Comparison of ENCODE assay signal across 8 cellular contexts in genomic region chr3:170410428-170411029, GRCh38. TPM values are rescaled to one million over a fixed set of nuclear protein-coding genes. Genes with fewer than 3 reads are reported as not detected.
DNase-seq lines count a peak whose midpoint lies in the region; ATAC-seq and TF ChIP-seq lines count a peak whose summit lies in the region.

No MANE protein-coding gene starts in this region.

- H3K79me2 ChIP-seq in H9 (ENCODE audit: insufficient read depth, low read length): no peaks in the 10 kb centered on the region

- no peaks in the 10 kb centered on the region for H3K23me2 ChIP-seq in H9 (ENCODE audit: insufficient read length, low read depth, low read length, poor library complexity, severe bottlenecking)

- H2BK120ac ChIP-seq in H9 (ENCODE audit: low read depth, low read length, poor library complexity, severe bottlenecking): no peak overlapping the region

- H3K23ac ChIP-seq in H9 (ENCODE audit: insufficient read length, low read depth, low read length): no peak overlapping the region

- DNase-seq in AG08395 (ENCODE audit: low spot score) (peak; percentile 38), H9 (no peak), RKO (ENCODE audit: low spot score) (peak; percentile 42), NCI-H128 (lab: John Stamatoyannopoulos, UW; ENCODE audit: unreplicated experiment) (no peak), NCI-H187 (lab: John Stamatoyannopoulos, UW) (no peak)
- no peak for DNase-seq in activated CD4-positive, CD25-positive, alpha-beta regulatory T cell (lab: John Stamatoyannopoulos, UW)
- no peak for DNase-seq in CD8-positive, alpha-beta memory T cell

- no peak overlapping the region for H3K9ac ChIP-seq in H9 (ENCODE audit: extremely low read depth, insufficient read length, low read length)

- no peaks in the 10 kb centered on the region for H3K4me1 ChIP-seq in H9 (ENCODE audit: insufficient read depth, low read length)
- no peaks in the 10 kb centered on the region for H3K4me1 ChIP-seq in gastroesophageal sphincter
- no peaks in the 10 kb centered on the region for H3K4me1 ChIP-seq in CD8-positive, alpha-beta memory T cell (ENCODE audit: insufficient read depth, low read length)

- peak; percentile 62 for TF ChIP-seq CTCF in H9 (conservative IDR thresholded peaks at IDR 0.05)
- TF ChIP-seq CTCF in gastroesophageal sphincter (IDR thresholded peaks at IDR 0.05): peak; percentile 33 to 53 (median 44)

- H3K56ac ChIP-seq in H9 (ENCODE audit: insufficient read length, low read depth, low read length): no peak overlapping the region

- H3K27ac Mint-ChIP-seq in H9: no peak overlapping the region
- H3K27ac Mint-ChIP-seq in CD8-positive, alpha-beta memory T cell: peak overlapping the region in 1 of 8 donors; percentile 66

- no peak for TF ChIP-seq POLR2A in gastroesophageal sphincter (IDR thresholded peaks at IDR 0.05)

- H3K27me3 ChIP-seq in H9 (ENCODE audit: insufficient read depth, low read length): no peaks in the 10 kb centered on the region
- peaks cover 6% of the 10 kb centered on the region for H3K27me3 ChIP-seq in gastroesophageal sphincter
- no peaks in the 10 kb centered on the region for H3K27me3 ChIP-seq in CD8-positive, alpha-beta memory T cell (ENCODE audit: insufficient read depth, low read length, poor library complexity, severe bottlenecking)

- ATAC-seq in gastroesophageal sphincter: no peak

- no peak overlapping the region for H3K4ac ChIP-seq in H9 (ENCODE audit: low read depth, low read length)

- no peak overlapping the region for H3K18ac ChIP-seq in H9 (ENCODE audit: insufficient read length, low read depth, low read length)

- H3K27ac ChIP-seq in H9 (ENCODE audit: insufficient read length, low read depth, low read length): no peak overlapping the region
- H3K27ac ChIP-seq in gastroesophageal sphincter: no peak overlapping the region
- no peak overlapping the region for H3K27ac ChIP-seq in CD8-positive, alpha-beta memory T cell (ENCODE audit: low read depth, low read length)

- CTCF ChIA-PET in CD8-positive, alpha-beta memory T cell (lab: Charles Lee): interaction anchor here (1.0 to 1.6 kb wide), 2 partner anchors 14 to 20 kb away, joined by 3 to 5 read pairs; no protein-coding TSS in a partner anchor

- no peaks in the 10 kb centered on the region for H3K36me3 Mint-ChIP-seq in H9 (ENCODE audit: insufficient read depth in 1 of 3, low read depth in 3 of 3)
- H3K36me3 Mint-ChIP-seq in CD8-positive, alpha-beta memory T cell: no peaks in the 10 kb centered on the region

- no peak overlapping the region for H3K4me2 ChIP-seq in H9 (ENCODE audit: insufficient read depth, insufficient read length, low read length)

- no peak overlapping the region for H3K14ac ChIP-seq in H9 (ENCODE audit: insufficient read depth, low read length)

- no peak for TF ChIP-seq EP300 in gastroesophageal sphincter (IDR thresholded peaks at IDR 0.05)

- H3K36me3 ChIP-seq in gastroesophageal sphincter: no peaks in the 10 kb centered on the region
- H3K36me3 ChIP-seq in CD8-positive, alpha-beta memory T cell (ENCODE audit: insufficient read depth, low read length): no peaks in the 10 kb centered on the region

- no peaks in the 10 kb centered on the region for H3K9me3 Mint-ChIP-seq in H9
- no peaks in the 10 kb centered on the region for H3K9me3 Mint-ChIP-seq in CD8-positive, alpha-beta memory T cell

- H4K20me1 ChIP-seq in H9 (ENCODE audit: control insufficient read depth, insufficient read depth, insufficient read length): no peaks in the 10 kb centered on the region

- H2BK15ac ChIP-seq in H9 (ENCODE audit: low read depth, low read length): no peak overlapping the region

- POLR2A ChIA-PET in CD8-positive, alpha-beta memory T cell (lab: Charles Lee): no interaction called here

- H2BK12ac ChIP-seq in H9 (ENCODE audit: insufficient read length, low read depth, low read length): no peak overlapping the region

- H4K5ac ChIP-seq in H9 (ENCODE audit: insufficient read length, low read depth, low read length): no peak overlapping the region

- H3T11ph ChIP-seq in H9 (ENCODE audit: low read length): no peak overlapping the region

- WGBS in H9 (ENCODE audit: extremely low coverage, insufficient read length, low lambda C conversion rate): no CpG with 5 or more reads among the region's 4 CpGs
- WGBS in gastroesophageal sphincter (ENCODE audit: low coverage in 1 of 2), 2 donors: 41 to 42% methylated on average over 3 to 4 of the region's 4 CpGs

- no peak overlapping the region for H4K91ac ChIP-seq in H9 (ENCODE audit: insufficient read length, low read depth, low read length)

- H3K4me1 Mint-ChIP-seq in H9: peaks cover 3 to 11% of the 10 kb centered on the region in 2 experiments; a peak in 2 of 4 replicates
- peaks cover 0 to 3% (median 0%) of the 10 kb centered on the region in 3 donors for H3K4me1 Mint-ChIP-seq in CD8-positive, alpha-beta memory T cell

- H2AK5ac ChIP-seq in H9 (ENCODE audit: insufficient read length, low read length): no peak overlapping the region

- H3K9me3 ChIP-seq in H9 (ENCODE audit: control insufficient read depth, low read depth, low read length) (no peaks in the 10 kb centered on the region), gastroesophageal sphincter (no peaks in the 10 kb centered on the region)
- no peaks in the 10 kb centered on the region for H3K9me3 ChIP-seq in CD8-positive, alpha-beta memory T cell (ENCODE audit: low read length)

- no peaks in the 10 kb centered on the region for H3K27me3 Mint-ChIP-seq in H9 (ENCODE audit: low read depth)
- H3K27me3 Mint-ChIP-seq in CD8-positive, alpha-beta memory T cell: peaks cover 0 to 20% of the 10 kb centered on the region in 2 donors

- H4K8ac ChIP-seq in H9 (replicated peaks; ENCODE audit: insufficient read length, low read depth, low read length): no peak overlapping the region

- H2BK5ac ChIP-seq in H9 (ENCODE audit: insufficient read length, low read length): no peak overlapping the region

- H3K4me3 ChIP-seq in gastroesophageal sphincter: no peak overlapping the region
- no peak overlapping the region for H3K4me3 ChIP-seq in CD8-positive, alpha-beta memory T cell (ENCODE audit: low read length)

- no peak overlapping the region for H3K4me3 Mint-ChIP-seq in H9
- H3K4me3 Mint-ChIP-seq in CD8-positive, alpha-beta memory T cell: no peak overlapping the region

- H2BK20ac ChIP-seq in H9 (ENCODE audit: low read depth, low read length, poor library complexity, severe bottlenecking): no peak overlapping the region

- no peaks in the 10 kb centered on the region for H3K79me1 ChIP-seq in H9 (ENCODE audit: insufficient read depth, low read depth, low read length, poor library complexity, severe bottlenecking)

- H2AFZ ChIP-seq in H9 (ENCODE audit: low read length): no peak overlapping the region

RNA-seq across cellular contexts. Expression of gene CLDN11, which starts 8.1 kb away (rescaled TPM):
- total RNA-seq in H9 (2021) (1.7 and 2.4 TPM in 2 replicates), gastroesophageal sphincter (1 to 10 TPM; 1.4 to 7.7 (median 2.5) TPM)
- under 1 TPM in 1 of 2 experiments, not detected in 1; 0.26 TPM for total RNA-seq in CD8-positive, alpha-beta memory T cell
- not detected for polyA plus RNA-seq in CD8-positive, alpha-beta memory T cell

RNA-seq across cellular contexts. Expression of gene SKIL, which starts 53.0 kb away (rescaled TPM):
- 170 TPM in 2 replicates for total RNA-seq in H9 (2021)
- 10 to 100 TPM; 29.1 to 52.8 (median 35.9) TPM for total RNA-seq in gastroesophageal sphincter
- total RNA-seq in CD8-positive, alpha-beta memory T cell: 10 to 100 TPM; 25.9 to 29.0 TPM
- 3.2 TPM for polyA plus RNA-seq in CD8-positive, alpha-beta memory T cell

Comparison
In these comparisons a context has a peak if more than half of its experiments do, and no peak if none do; other contexts are left out.
1. DNase-seq: peak in AG08395 (single experiment) and RKO (single experiment); none in H9 (single experiment), NCI-H128 (single experiment), NCI-H187 (0 of 2), activated CD4-positive, CD25-positive, alpha-beta regulatory T cell (0 of 4) and CD8-positive, alpha-beta memory T cell (0 of 5).